ENCODE assay signal across 2 cellular contexts in genomic region chr16:31093132-31093703, GRCh38.
TF ChIP-seq lines count a peak whose summit lies in the region.

No MANE protein-coding gene starts in this region.

TF ChIP-seq in H1, 55 proteins besides CTCF, POLR2A, EP300 and RAD21:
- TF ChIP-seq SAP30 (IDR thresholded peaks at IDR 0.05; ENCODE audit: insufficient read depth, insufficient replicate concordance, low read length) (no peak), MAFK (IDR thresholded peaks at IDR 0.05; ENCODE audit: low read depth, low read length) (no peak), HDAC2 (IDR thresholded peaks at IDR 0.05; ENCODE audit: borderline replicate concordance in 1 of 2, low read depth in 2 of 2, low read length in 2 of 2) (no peak), RBBP5 (IDR thresholded peaks at IDR 0.05; ENCODE audit: borderline replicate concordance, low read depth, low read length) (no peak), POLR2AphosphoS5 (IDR thresholded peaks at IDR 0.05; ENCODE audit: low read depth, low read length) (no peak), SP2 (IDR thresholded peaks at IDR 0.05; ENCODE audit: low read length) (no peak), ASH2L (IDR thresholded peaks at IDR 0.05; ENCODE audit: low read length) (no peak), FOSL1 (IDR thresholded peaks at IDR 0.05; ENCODE audit: insufficient read depth, low read depth, low read length) (no peak), NRF1 (IDR thresholded peaks at IDR 0.05; ENCODE audit: low read depth, low read length) (no peak), TAF7 (optimal IDR thresholded peaks at IDR 0.05; ENCODE audit: borderline replicate concordance, low read depth, low read length) (no peak), RXRA (IDR thresholded peaks at IDR 0.05; ENCODE audit: insufficient read depth, low read depth, low read length) (no peak), SUZ12 (IDR thresholded peaks at IDR 0.05; ENCODE audit: low read length) (no peak), TCF12 (IDR thresholded peaks at IDR 0.05; ENCODE audit: low read depth, low read length) (no peak), CTBP2 (IDR thresholded peaks at IDR 0.05; ENCODE audit: borderline replicate concordance, insufficient read depth, insufficient read length, low read length) (no peak)
- TF ChIP-seq, protein P1, sequence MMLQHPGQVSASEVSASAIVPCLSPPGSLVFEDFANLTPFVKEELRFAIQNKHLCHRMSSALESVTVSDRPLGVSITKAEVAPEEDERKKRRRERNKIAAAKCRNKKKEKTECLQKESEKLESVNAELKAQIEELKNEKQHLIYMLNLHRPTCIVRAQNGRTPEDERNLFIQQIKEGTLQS (IDR thresholded peaks at IDR 0.05; ENCODE audit: insufficient read depth, low read depth, low read length), result no peak

TF ChIP-seq in neural cell, 6 proteins besides CTCF, POLR2A, EP300 and RAD21:
- no peak for TF ChIP-seq SMC3 (conservative IDR thresholded peaks at IDR 0.05; ENCODE audit: poor library complexity)
- no peak for TF ChIP-seq MXI1 (conservative IDR thresholded peaks at IDR 0.05; ENCODE audit: poor library complexity, severe bottlenecking)
- TF ChIP-seq EZH2 (IDR thresholded peaks at IDR 0.05; ENCODE audit: borderline replicate concordance, insufficient read depth, low read length, poor library complexity, severe bottlenecking), result no peak
- TF ChIP-seq, protein P2, sequence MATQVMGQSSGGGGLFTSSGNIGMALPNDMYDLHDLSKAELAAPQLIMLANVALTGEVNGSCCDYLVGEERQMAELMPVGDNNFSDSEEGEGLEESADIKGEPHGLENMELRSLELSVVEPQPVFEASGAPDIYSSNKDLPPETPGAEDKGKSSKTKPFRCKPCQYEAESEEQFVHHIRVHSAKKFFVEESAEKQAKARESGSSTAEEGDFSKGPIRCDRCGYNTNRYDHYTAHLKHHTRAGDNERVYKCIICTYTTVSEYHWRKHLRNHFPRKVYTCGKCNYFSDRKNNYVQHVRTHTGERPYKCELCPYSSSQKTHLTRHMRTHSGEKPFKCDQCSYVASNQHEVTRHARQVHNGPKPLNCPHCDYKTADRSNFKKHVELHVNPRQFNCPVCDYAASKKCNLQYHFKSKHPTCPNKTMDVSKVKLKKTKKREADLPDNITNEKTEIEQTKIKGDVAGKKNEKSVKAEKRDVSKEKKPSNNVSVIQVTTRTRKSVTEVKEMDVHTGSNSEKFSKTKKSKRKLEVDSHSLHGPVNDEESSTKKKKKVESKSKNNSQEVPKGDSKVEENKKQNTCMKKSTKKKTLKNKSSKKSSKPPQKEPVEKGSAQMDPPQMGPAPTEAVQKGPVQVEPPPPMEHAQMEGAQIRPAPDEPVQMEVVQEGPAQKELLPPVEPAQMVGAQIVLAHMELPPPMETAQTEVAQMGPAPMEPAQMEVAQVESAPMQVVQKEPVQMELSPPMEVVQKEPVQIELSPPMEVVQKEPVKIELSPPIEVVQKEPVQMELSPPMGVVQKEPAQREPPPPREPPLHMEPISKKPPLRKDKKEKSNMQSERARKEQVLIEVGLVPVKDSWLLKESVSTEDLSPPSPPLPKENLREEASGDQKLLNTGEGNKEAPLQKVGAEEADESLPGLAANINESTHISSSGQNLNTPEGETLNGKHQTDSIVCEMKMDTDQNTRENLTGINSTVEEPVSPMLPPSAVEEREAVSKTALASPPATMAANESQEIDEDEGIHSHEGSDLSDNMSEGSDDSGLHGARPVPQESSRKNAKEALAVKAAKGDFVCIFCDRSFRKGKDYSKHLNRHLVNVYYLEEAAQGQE (IDR thresholded peaks at IDR 0.05; ENCODE audit: borderline replicate concordance), result no peak
- TF ChIP-seq TAF1 (IDR thresholded peaks at IDR 0.05; ENCODE audit: low read depth), result no peak
- TF ChIP-seq POLR2AphosphoS5 (IDR thresholded peaks at IDR 0.05), result no peak
